Comparison of ENCODE assay signal across 14 cellular contexts in the genomic region with DNA sequence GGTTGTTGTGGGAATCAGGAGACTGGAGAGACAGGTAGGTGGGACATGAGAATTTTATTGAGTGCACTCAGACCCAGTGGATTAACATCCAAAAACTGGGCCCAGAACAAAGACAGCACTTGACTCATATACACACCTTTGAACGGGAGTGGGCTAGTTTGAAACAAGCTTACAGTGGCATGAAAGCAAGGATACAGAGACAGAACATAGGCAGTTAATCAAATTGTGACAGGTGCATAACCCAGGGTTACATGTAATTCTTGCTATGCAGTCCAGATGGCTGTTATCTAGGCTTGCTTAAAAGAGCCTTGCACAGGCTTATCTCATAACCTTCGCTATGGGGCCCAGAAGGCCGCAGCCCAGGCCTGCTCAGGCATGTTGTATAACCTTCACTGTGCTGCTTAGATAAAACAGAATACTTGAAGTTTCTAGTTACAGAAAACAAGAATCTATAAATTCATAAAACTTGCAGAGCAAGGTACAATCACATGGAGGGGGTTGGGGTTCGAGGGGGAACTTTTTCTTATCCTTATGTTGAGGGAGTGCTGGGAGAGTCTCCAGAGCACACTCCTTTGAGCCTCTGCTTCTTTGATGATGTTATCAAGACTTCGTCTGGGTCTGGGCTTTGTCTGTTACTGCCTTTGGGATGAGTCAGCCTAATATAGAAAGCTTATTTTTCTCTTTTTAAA.
DNase-seq lines count a peak whose midpoint lies in the region; ATAC-seq, FAIRE-seq and TF ChIP-seq lines count a peak whose summit lies in the region.
"Had no signal": no experiment of that assay in that cellular context is flagged by ENCODE, and none has a peak within 500 bp of the region (broad histone marks: within the 10 kb centered on the region; RNA-seq: fewer than 3 reads in every experiment).

No MANE protein-coding gene starts in this region.

- H3K9ac ChIP-seq in K562 (ENCODE audit: insufficient read depth in 1 of 2, low read depth in 2 of 2, low read length in 2 of 2): 0 out of 4 replicates have a peak overlapping the region, but pooled peaks of 1 of the 2 experiments have one; percentile 78

- intact Hi-C loops in K562 (cut with micrococcal nuclease) (loop anchor here (10.0 kb wide), 1 partner anchor 80 kb away; no protein-coding TSS in a partner anchor), uterus (cut with DNase I; ENCODE audit: low total_unique reads) (no loop called here)

- no TSS peak for BruUV-seq in K562 (replicated peaks; lab: Mats Ljungman, UMichigan)

- H3K27ac ChIP-seq in K562 (ENCODE audit: extremely low read depth, low read depth, low read length): peak overlapping the region; percentile 89
- H3K27ac ChIP-seq in hepatocyte: peak overlapping the region; percentile 94
- H3K27ac ChIP-seq in uterus: peak overlapping the region; percentile 89 to 98
- H3K27ac ChIP-seq: 22Rv1, HL-60 had no signal

- no peak for TF ChIP-seq RAD21 in K562 (CRISPR knock-in tag; conservative IDR thresholded peaks at IDR 0.05 in 1 of 2, IDR thresholded peaks at IDR 0.05 in 1 of 2)

- no peaks in the 10 kb centered on the region for H3K36me3 ChIP-seq in K562 (ENCODE audit: control insufficient read depth, insufficient read depth, low read length)
- no peaks in the 10 kb centered on the region for H3K36me3 ChIP-seq in hepatocyte (replicated peaks; ENCODE audit: insufficient read depth, low read depth)
- no peaks in the 10 kb centered on the region for H3K36me3 ChIP-seq in uterus

- ATAC-seq in K562 (peak; percentile 81), GM21390 (IDR thresholded peaks at IDR 0.05; ENCODE audit: unreplicated experiment) (no peak)
- ATAC-seq: stimulated activated effector memory CD8-positive, alpha-beta T cell treated with anti-CD3 and anti-CD28 coated beads, Interleukin-12 subunit alpha, Interleukin-12 subunit beta, amount 100 ng/mL, for 72 hours had no signal

- 2% methylated on average over 4 of the region's 5 CpGs for WGBS in K562 (ENCODE audit: insufficient coverage, low coverage, missing lambda C conversion rate)
- WGBS in hepatocyte (ENCODE audit: low lambda C conversion rate, missing lambda C conversion rate): 37% methylated on average over 5 of the region's 5 CpGs

- TF ChIP-seq POLR2A in K562 (conservative IDR thresholded peaks at IDR 0.05): no peak
- no peak for TF ChIP-seq POLR2A in uterus (IDR thresholded peaks at IDR 0.05)

- TF ChIP-seq EP300 in K562 (IDR thresholded peaks at IDR 0.05; ENCODE audit: low read length): peak; percentile 68; the same call in 1 of the 2 replicates

- H3K9me2 ChIP-seq in hepatocyte (replicated peaks; ENCODE audit: insufficient read depth): no peaks in the 10 kb centered on the region

- H3K4me1 ChIP-seq in K562 (replicated peaks in 1 of 2; ENCODE audit: control insufficient read depth in 2 of 2, insufficient read depth in 2 of 2, low read length in 2 of 2): peaks cover 20 to 35% of the 10 kb centered on the region in 2 experiments; a peak in 4 of 5 replicates
- peaks cover 32% of the 10 kb centered on the region for H3K4me1 ChIP-seq in hepatocyte (ENCODE audit: insufficient read depth)
- no peaks in the 10 kb centered on the region for H3K4me1 ChIP-seq in uterus

- no peak overlapping the region for H2AFZ ChIP-seq in K562 (ENCODE audit: low read depth, low read length)
- no peak overlapping the region for H2AFZ ChIP-seq in hepatocyte

- H3K4me3 ChIP-seq in K562: no peak overlapping the region
- H3K4me3 ChIP-seq in hepatocyte: no peak overlapping the region
- no peak overlapping the region for H3K4me3 ChIP-seq in uterus

- no peaks in the 10 kb centered on the region for H3K9me1 ChIP-seq in K562 (ENCODE audit: control insufficient read depth, insufficient read depth, low read length)

- peak; percentile 4 for DNase-seq in DMS53 (lab: John Stamatoyannopoulos, UW)
- no peak for DNase-seq in DMS53 treated with DMSO at 0.1 percent for 48 hours (lab: John Stamatoyannopoulos, UW; ENCODE audit: unreplicated experiment)
- peak; percentile 29 to 87 (median 52) for DNase-seq in K562 (ENCODE audit: extremely low read depth in 1 of 4, low spot score in 3 of 4)
- peak; percentile 67 for DNase-seq in hepatocyte (ENCODE audit: low spot score)
- DNase-seq in uterus: no peak
- no peak for DNase-seq in iPS-NIHi11 (ENCODE audit: low spot score)
- no peak for DNase-seq in D341Med (ENCODE audit: low spot score)
- DNase-seq: effector CD8-positive, alpha-beta T cell; NCI-H2081; stimulated activated CD4-positive, alpha-beta T cell treated with anti-CD3 and anti-CD28 coated beads, Interleukin-4, amount 100 ng/mL, for 4 hours had no signal

- peaks cover 10% of the 10 kb centered on the region for H3K9me3 ChIP-seq in K562 (replicated peaks; ENCODE audit: control insufficient read depth, insufficient read depth, low read depth, low read length)
- no peaks in the 10 kb centered on the region for H3K9me3 ChIP-seq in hepatocyte (ENCODE audit: low read depth)
- peaks cover 0 to 14% of the 10 kb centered on the region in 2 donors for H3K9me3 ChIP-seq in uterus

- no peaks in the 10 kb centered on the region for H4K20me1 ChIP-seq in K562 (replicated peaks; ENCODE audit: control insufficient read depth, insufficient read depth, low read length)
- no peaks in the 10 kb centered on the region for H4K20me1 ChIP-seq in hepatocyte (ENCODE audit: insufficient read depth, poor library complexity, severe bottlenecking)

- peaks cover 23% of the 10 kb centered on the region; the same call in 2 of the 3 replicates for H3K79me2 ChIP-seq in K562 (ENCODE audit: control insufficient read depth, insufficient read depth, low read length)
- no peaks in the 10 kb centered on the region for H3K79me2 ChIP-seq in hepatocyte

- CTCF ChIA-PET in K562 (lab: Yijun Ruan, JAX; ENCODE audit: low intra/inter-chr PET ratio): no interaction called here

- POLR2A ChIA-PET in K562 (lab: Yijun Ruan, JAX): interaction anchor here (0.5 to 1.2 kb wide), 2 partner anchors 55 to 110 kb away, joined by 3 read pairs; no protein-coding TSS in a partner anchor

- H3K4me2 ChIP-seq in K562 (ENCODE audit: insufficient read depth, low read length) (peak overlapping the region; percentile 78; the same call in 1 of the 2 replicates), hepatocyte (peak overlapping the region; percentile 92)

- no peak for TF ChIP-seq CTCF in K562 (IDR thresholded peaks at IDR 0.05 in 2 of 3, conservative IDR thresholded peaks at IDR 0.05 in 1 of 3; ENCODE audit: insufficient read depth in 2 of 3, low read depth in 1 of 3, low read length in 3 of 3)
- no peak for TF ChIP-seq CTCF in hepatocyte (IDR thresholded peaks at IDR 0.05; ENCODE audit: poor library complexity)
- TF ChIP-seq CTCF in uterus (IDR thresholded peaks at IDR 0.05): no peak

- FAIRE-seq in K562 (lab: Jason Lieb, UNC): peak; percentile 98

- in situ Hi-C loops in K562 (cut with MboI): no loop called here

- H3K27me3 ChIP-seq in K562 (ENCODE audit: control insufficient read depth in 2 of 2, insufficient read depth in 2 of 2, low read length in 2 of 2) (no peaks in the 10 kb centered on the region), hepatocyte (no peaks in the 10 kb centered on the region), uterus (no peaks in the 10 kb centered on the region)

TF ChIP-seq in K562, 482 proteins besides CTCF, POLR2A, EP300 and RAD21 (continues in another document):
- TF ChIP-seq, protein P1, sequence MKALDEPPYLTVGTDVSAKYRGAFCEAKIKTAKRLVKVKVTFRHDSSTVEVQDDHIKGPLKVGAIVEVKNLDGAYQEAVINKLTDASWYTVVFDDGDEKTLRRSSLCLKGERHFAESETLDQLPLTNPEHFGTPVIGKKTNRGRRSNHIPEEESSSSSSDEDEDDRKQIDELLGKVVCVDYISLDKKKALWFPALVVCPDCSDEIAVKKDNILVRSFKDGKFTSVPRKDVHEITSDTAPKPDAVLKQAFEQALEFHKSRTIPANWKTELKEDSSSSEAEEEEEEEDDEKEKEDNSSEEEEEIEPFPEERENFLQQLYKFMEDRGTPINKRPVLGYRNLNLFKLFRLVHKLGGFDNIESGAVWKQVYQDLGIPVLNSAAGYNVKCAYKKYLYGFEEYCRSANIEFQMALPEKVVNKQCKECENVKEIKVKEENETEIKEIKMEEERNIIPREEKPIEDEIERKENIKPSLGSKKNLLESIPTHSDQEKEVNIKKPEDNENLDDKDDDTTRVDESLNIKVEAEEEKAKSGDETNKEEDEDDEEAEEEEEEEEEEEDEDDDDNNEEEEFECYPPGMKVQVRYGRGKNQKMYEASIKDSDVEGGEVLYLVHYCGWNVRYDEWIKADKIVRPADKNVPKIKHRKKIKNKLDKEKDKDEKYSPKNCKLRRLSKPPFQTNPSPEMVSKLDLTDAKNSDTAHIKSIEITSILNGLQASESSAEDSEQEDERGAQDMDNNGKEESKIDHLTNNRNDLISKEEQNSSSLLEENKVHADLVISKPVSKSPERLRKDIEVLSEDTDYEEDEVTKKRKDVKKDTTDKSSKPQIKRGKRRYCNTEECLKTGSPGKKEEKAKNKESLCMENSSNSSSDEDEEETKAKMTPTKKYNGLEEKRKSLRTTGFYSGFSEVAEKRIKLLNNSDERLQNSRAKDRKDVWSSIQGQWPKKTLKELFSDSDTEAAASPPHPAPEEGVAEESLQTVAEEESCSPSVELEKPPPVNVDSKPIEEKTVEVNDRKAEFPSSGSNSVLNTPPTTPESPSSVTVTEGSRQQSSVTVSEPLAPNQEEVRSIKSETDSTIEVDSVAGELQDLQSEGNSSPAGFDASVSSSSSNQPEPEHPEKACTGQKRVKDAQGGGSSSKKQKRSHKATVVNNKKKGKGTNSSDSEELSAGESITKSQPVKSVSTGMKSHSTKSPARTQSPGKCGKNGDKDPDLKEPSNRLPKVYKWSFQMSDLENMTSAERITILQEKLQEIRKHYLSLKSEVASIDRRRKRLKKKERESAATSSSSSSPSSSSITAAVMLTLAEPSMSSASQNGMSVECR (CRISPR knock-in tag; IDR thresholded peaks at IDR 0.05): no peak
- TF ChIP-seq, protein P2, sequence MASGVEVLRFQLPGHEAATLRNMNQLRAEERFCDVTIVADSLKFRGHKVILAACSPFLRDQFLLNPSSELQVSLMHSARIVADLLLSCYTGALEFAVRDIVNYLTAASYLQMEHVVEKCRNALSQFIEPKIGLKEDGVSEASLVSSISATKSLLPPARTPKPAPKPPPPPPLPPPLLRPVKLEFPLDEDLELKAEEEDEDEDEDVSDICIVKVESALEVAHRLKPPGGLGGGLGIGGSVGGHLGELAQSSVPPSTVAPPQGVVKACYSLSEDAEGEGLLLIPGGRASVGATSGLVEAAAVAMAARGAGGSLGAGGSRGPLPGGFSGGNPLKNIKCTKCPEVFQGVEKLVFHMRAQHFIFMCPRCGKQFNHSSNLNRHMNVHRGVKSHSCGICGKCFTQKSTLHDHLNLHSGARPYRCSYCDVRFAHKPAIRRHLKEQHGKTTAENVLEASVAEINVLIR (CRISPR knock-in tag; IDR thresholded peaks at IDR 0.05): no peak
- no peak for TF ChIP-seq RAD51 (IDR thresholded peaks at IDR 0.05; ENCODE audit: borderline replicate concordance, low read depth)
- TF ChIP-seq YY1 (IDR thresholded peaks at IDR 0.05; ENCODE audit: borderline replicate concordance in 1 of 3, control insufficient read depth in 1 of 3, extremely low read depth in 1 of 3, insufficient read depth in 3 of 3, insufficient read length in 1 of 3, insufficient replicate concordance in 2 of 3, low read depth in 1 of 3, low read length in 2 of 3): no peak

Comparison
In these comparisons a context has a peak if more than half of its experiments do, and no peak if none do; other contexts are left out.
1. DNase-seq: peak in DMS53 (single experiment), K562 (4 of 4) and hepatocyte (single experiment); none in DMS53 treated with DMSO at 0.1 percent for 48 hours (single experiment), uterus (0 of 2), iPS-NIHi11 (single experiment) and D341Med (single experiment).
2. Peak in every context shown above with its lines, with median percentiles within 50 percentile points of each other: H3K27ac ChIP-seq.